ENCODE assay signal across 1 cellular context in genomic region chr15:97736748-97737147, GRCh38.
TF ChIP-seq lines count a peak whose summit lies in the region.

No MANE protein-coding gene starts in this region.

TF ChIP-seq in HepG2, 621 proteins besides CTCF, POLR2A, EP300 and RAD21 (continued from another document):
- no peak for TF ChIP-seq ZNF318 (CRISPR knock-in tag; IDR thresholded peaks at IDR 0.05)
- no peak for TF ChIP-seq ZBTB14 (CRISPR knock-in tag; IDR thresholded peaks at IDR 0.05)
- no peak for TF ChIP-seq GATA4 (IDR thresholded peaks at IDR 0.05; ENCODE audit: borderline replicate concordance, low read depth)
- TF ChIP-seq MAFK (conservative IDR thresholded peaks at IDR 0.05 in 1 of 2, IDR thresholded peaks at IDR 0.05 in 1 of 2; ENCODE audit: low read length in 2 of 2): peak; percentile 27 to 66; a peak in 3 of 4 replicates
- no peak for TF ChIP-seq ZBTB40 (IDR thresholded peaks at IDR 0.05)
- no peak for TF ChIP-seq ZBTB40 (CRISPR knock-in tag; IDR thresholded peaks at IDR 0.05)
- TF ChIP-seq NFATC3 (CRISPR knock-in tag; IDR thresholded peaks at IDR 0.05): no peak
- no peak for TF ChIP-seq MEF2D (CRISPR knock-in tag; IDR thresholded peaks at IDR 0.05)
- TF ChIP-seq MYNN (CRISPR knock-in tag; IDR thresholded peaks at IDR 0.05; ENCODE audit: low read depth): no peak
- TF ChIP-seq ZBTB44 (CRISPR knock-in tag; IDR thresholded peaks at IDR 0.05): no peak
- TF ChIP-seq MAFF (IDR thresholded peaks at IDR 0.05; ENCODE audit: low read depth, low read length): peak; percentile 59; the same call in 1 of the 2 replicates
- no peak for TF ChIP-seq RFXANK (CRISPR knock-in tag; IDR thresholded peaks at IDR 0.05)
- no peak for TF ChIP-seq CCDC6 (CRISPR knock-in tag; IDR thresholded peaks at IDR 0.05)
- no peak for TF ChIP-seq ZNF12 (CRISPR knock-in tag; IDR thresholded peaks at IDR 0.05)
TF ChIP-seq in HepG2: peak in this region for 2.
